Comparison of ENCODE assay signal across 1 cellular context in the genomic region with DNA sequence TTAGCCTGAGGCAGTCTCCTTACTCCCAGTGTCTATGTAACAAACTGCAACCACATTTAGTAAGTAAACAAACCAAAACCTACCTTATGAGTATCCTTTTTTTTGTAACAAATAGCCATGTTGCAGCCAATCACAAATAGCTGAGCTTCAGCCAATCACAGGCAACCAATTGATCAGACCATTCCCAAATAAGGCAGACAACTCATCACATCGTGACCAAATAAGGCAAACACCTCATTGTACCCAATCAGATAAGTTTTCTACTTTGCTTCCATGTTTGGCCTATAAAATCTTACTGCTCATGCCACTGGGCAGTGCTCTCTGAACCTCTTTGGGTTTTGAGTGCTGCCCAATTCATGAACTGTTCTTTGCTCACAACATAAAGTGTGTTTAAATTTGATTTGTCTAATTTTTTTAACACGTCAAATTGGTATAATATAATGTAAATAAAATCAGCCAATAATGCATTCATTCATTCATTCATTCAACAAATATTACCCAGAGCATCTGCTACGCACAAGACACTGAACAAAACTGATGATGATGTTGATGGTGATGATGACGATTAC.
TF ChIP-seq lines count a peak whose summit lies in the region.

No MANE protein-coding gene starts in this region.

TF ChIP-seq in GM12878, 131 proteins besides CTCF, POLR2A, EP300 and RAD21 (continued from another document):
- TF ChIP-seq, protein P1, sequence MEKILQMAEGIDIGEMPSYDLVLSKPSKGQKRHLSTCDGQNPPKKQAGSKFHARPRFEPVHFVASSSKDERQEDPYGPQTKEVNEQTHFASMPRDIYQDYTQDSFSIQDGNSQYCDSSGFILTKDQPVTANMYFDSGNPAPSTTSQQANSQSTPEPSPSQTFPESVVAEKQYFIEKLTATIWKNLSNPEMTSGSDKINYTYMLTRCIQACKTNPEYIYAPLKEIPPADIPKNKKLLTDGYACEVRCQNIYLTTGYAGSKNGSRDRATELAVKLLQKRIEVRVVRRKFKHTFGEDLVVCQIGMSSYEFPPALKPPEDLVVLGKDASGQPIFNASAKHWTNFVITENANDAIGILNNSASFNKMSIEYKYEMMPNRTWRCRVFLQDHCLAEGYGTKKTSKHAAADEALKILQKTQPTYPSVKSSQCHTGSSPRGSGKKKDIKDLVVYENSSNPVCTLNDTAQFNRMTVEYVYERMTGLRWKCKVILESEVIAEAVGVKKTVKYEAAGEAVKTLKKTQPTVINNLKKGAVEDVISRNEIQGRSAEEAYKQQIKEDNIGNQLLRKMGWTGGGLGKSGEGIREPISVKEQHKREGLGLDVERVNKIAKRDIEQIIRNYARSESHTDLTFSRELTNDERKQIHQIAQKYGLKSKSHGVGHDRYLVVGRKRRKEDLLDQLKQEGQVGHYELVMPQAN (conservative IDR thresholded peaks at IDR 0.05) = no peak
- TF ChIP-seq CBX5 (IDR thresholded peaks at IDR 0.05; ENCODE audit: low read depth) (no peak), NFXL1 (IDR thresholded peaks at IDR 0.05; ENCODE audit: borderline replicate concordance) (peak; percentile 62; the same call in 1 of the 2 replicates), ZNF24 (IDR thresholded peaks at IDR 0.05) (0 out of 2 replicates have a peak, but pooled peaks have one; percentile 34), LARP7 (IDR thresholded peaks at IDR 0.05) (no peak), SIN3A (IDR thresholded peaks at IDR 0.05; ENCODE audit: low read depth, low read length) (no peak), SRF (IDR thresholded peaks at IDR 0.05; ENCODE audit: low read depth in 2 of 2, low read length in 2 of 2) (peak; percentile 24 to 65; a peak in 1 of 4 replicates), JUND (IDR thresholded peaks at IDR 0.05; ENCODE audit: low read depth, low read length) (no peak), ZNF622 (IDR thresholded peaks at IDR 0.05) (no peak)
